In genomic region chrX:31061091-31061490, GRCh38 we compare ENCODE assay signal across 24 cellular contexts. TPM values are rescaled to one million over a fixed set of nuclear protein-coding genes. Genes with fewer than 3 reads are reported as not detected.
DNase-seq lines count a peak whose midpoint lies in the region; ATAC-seq and TF ChIP-seq lines count a peak whose summit lies in the region.
"Had no signal": no experiment of that assay in that cellular context is flagged by ENCODE, and none has a peak within 500 bp of the region (broad histone marks: within the 10 kb centered on the region; RNA-seq: fewer than 3 reads in every experiment).

No MANE protein-coding gene starts in this region.

- H3K4me1 ChIP-seq in stomach, result no peaks in the 10 kb centered on the region

- DNase-seq in stomach, result no peak
- no peak for DNase-seq in activated naive CD4-positive, alpha-beta T cell (lab: John Stamatoyannopoulos, UW)
- DNase-seq in foreskin melanocyte, result no peak
- DNase-seq: activated CD4-positive, CD25-positive, alpha-beta regulatory T cell; activated CD8-positive, alpha-beta memory T cell treated with anti-CD3 and anti-CD28 coated beads, Interleukin-2, amount 50 U/mL, for 4 hours; activated naive CD8-positive, alpha-beta T cell treated with anti-CD3 and anti-CD28 coated beads for 36 hours; DMS79 treated with DMSO at 0.1 percent for 48 hours; GOT3; MG63; NCI-H2029 treated with DMSO at 0.1 percent for 48 hours; NCI-H774; RPMI8226; stimulated activated CD4-positive, alpha-beta T cell treated with anti-CD3 and anti-CD28 coated beads, Interleukin-4, amount 100 ng/mL, for 4 hours; T-cell had no signal

- H3K36me3 ChIP-seq in KOPT-K1 (ENCODE audit: insufficient read depth, low read length) (no peaks in the 10 kb centered on the region), stomach (no peaks in the 10 kb centered on the region)
- H3K36me3 ChIP-seq: MG63, neutrophil had no signal

- no peak for TF ChIP-seq CTCF in stomach (IDR thresholded peaks at IDR 0.05)

- peak overlapping the region; percentile 88 for H3K27ac ChIP-seq in KOPT-K1 (ENCODE audit: low read depth, low read length, poor library complexity, severe bottlenecking)
- H3K27ac ChIP-seq in stomach, result no peak overlapping the region
- H3K27ac ChIP-seq: neutrophil had no signal

- H3K9me3 ChIP-seq in KOPT-K1 (ENCODE audit: insufficient read depth, low read length, poor library complexity, severe bottlenecking), result no peaks in the 10 kb centered on the region
- no peaks in the 10 kb centered on the region for H3K9me3 ChIP-seq in stomach
- H3K9me3 ChIP-seq: MG63, neutrophil had no signal

- intact Hi-C loops in stomach (cut with DNase I; ENCODE audit: low total_unique reads), result no loop called here

- peak; percentile 75 for ATAC-seq in GM18907 (IDR thresholded peaks at IDR 0.05; ENCODE audit: unreplicated experiment)
- peak; percentile 85 for ATAC-seq in GM21529 (IDR thresholded peaks at IDR 0.05; ENCODE audit: unreplicated experiment)
- peak; percentile 86 for ATAC-seq in HG03066 (IDR thresholded peaks at IDR 0.05; ENCODE audit: low read depth, unreplicated experiment)
- no peak for ATAC-seq in HG03108 (IDR thresholded peaks at IDR 0.05; ENCODE audit: unreplicated experiment)
- ATAC-seq: sciatic nerve; stimulated activated effector memory CD8-positive, alpha-beta T cell treated with anti-CD3 and anti-CD28 coated beads, Interleukin-12 subunit alpha, Interleukin-12 subunit beta, amount 100 ng/mL, for 72 hours; T-cell had no signal

- TF ChIP-seq EP300 in stomach (IDR thresholded peaks at IDR 0.05), result no peak

- TF ChIP-seq POLR2A in stomach (IDR thresholded peaks at IDR 0.05), result no peak

- H3K27me3 ChIP-seq in stomach, result no peaks in the 10 kb centered on the region
- H3K27me3 ChIP-seq: MG63, neutrophil had no signal

- WGBS in stomach, 5 donors, result 63 to 88% (median 70%) methylated on average over 3 of the region's 3 CpGs

- H3K4me3 ChIP-seq in stomach, result no peak overlapping the region
- H3K4me3 ChIP-seq: MG63 had no signal

RNA-seq across cellular contexts. Expression of gene FTHL17, which starts 10.8 kb away (rescaled TPM):
- total RNA-seq in stomach, result not detected
- not detected for polyA plus RNA-seq in stomach
- total RNA-seq: activated naive CD8-positive, alpha-beta T cell treated with anti-CD3 and anti-CD28 coated beads for 36 hours; sciatic nerve; T-cell; urinary bladder had no signal
- polyA plus RNA-seq: BJ, urinary bladder had no signal
